8 cellular contexts compared by ENCODE assay signal in genomic region chr1:150362721-150363425, GRCh38. TPM values are rescaled to one million over a fixed set of nuclear protein-coding genes. Genes with fewer than 3 reads are reported as not detected.
DNase-seq lines count a peak whose midpoint lies in the region; ATAC-seq and TF ChIP-seq lines count a peak whose summit lies in the region.

No MANE protein-coding gene starts in this region.

- TF ChIP-seq CTCF in SU-DHL-6 (IDR thresholded peaks at IDR 0.05; ENCODE audit: insufficient read depth, low read length, poor library complexity, severe bottlenecking) (no peak), prostate gland (IDR thresholded peaks at IDR 0.05) (no peak)

- 45 to 59% methylated on average over 22 of the region's 22 CpGs for WGBS in esophagus, 2 donors
- 47% methylated on average over 22 of the region's 22 CpGs for WGBS in prostate gland

- H3K4me3 ChIP-seq in SU-DHL-6 (ENCODE audit: insufficient read depth, low read length, poor library complexity, severe bottlenecking): peak overlapping the region; percentile 47
- H3K4me3 ChIP-seq in esophagus (ENCODE audit: low read depth in 1 of 2, low read length in 2 of 2): peak overlapping the region in 1 of 2 donors; percentile 95
- peak overlapping the region; percentile 70 to 75 for H3K4me3 ChIP-seq in prostate gland

- H3K4me2 ChIP-seq in SU-DHL-6 (ENCODE audit: low read depth, low read length, poor library complexity, severe bottlenecking): peak overlapping the region; percentile 95

- peak overlapping the region; percentile 58 for H2AFZ ChIP-seq in SU-DHL-6 (ENCODE audit: low read depth, low read length, severe bottlenecking)

- no peak for DNase-seq in stimulated activated naive CD8-positive, alpha-beta T cell treated with anti-CD3 and anti-CD28 coated beads, Interleukin-15, Interleukin-2, amounts not matched to agents 100 U/mL and 50 U/mL, for 24 hours
- DNase-seq in prostate gland (ENCODE audit: low spot score): peak; percentile 13
- no peak for DNase-seq in hippocampal formation (lab: John Stamatoyannopoulos, UW)
- DNase-seq in NK-92 treated with Interleukin-12 subunit alpha and Interleukin-12 subunit beta, amount 100 ng/mL, for 24 hours (lab: John Stamatoyannopoulos, UW): no peak
- DNase-seq in ecto neural progenitor cell (ENCODE audit: low spot score): no peak

- peak overlapping the region; percentile 100 for H3K4me3 Mint-ChIP-seq in stimulated activated naive CD8-positive, alpha-beta T cell treated with anti-CD3 and anti-CD28 coated beads, Interleukin-15, Interleukin-2, amounts not matched to agents 100 ng/mL and 50 ng/mL, for 24 hours

- peak overlapping the region; percentile 87 for H3K9ac ChIP-seq in SU-DHL-6 (ENCODE audit: low read length)

- no peaks in the 10 kb centered on the region for H3K9me2 ChIP-seq in SU-DHL-6 (replicated peaks; ENCODE audit: insufficient read depth, low read length)

- peak overlapping the region; percentile 94 for H3K27ac ChIP-seq in SU-DHL-6 (ENCODE audit: low read depth, low read length)
- peak overlapping the region; percentile 68 to 100 for H3K27ac ChIP-seq in esophagus (ENCODE audit: low read depth in 2 of 2, low read length in 1 of 2)
- H3K27ac ChIP-seq in prostate gland: peak overlapping the region; percentile 87 to 98

- no peak for TF ChIP-seq POLR2A in prostate gland (IDR thresholded peaks at IDR 0.05)

- H3K27me3 ChIP-seq in SU-DHL-6 (ENCODE audit: low read length) (no peaks in the 10 kb centered on the region), esophagus (ENCODE audit: control insufficient read depth in 1 of 2, insufficient read depth in 2 of 2, low read length in 2 of 2) (no peaks in the 10 kb centered on the region), prostate gland (replicated peaks; ENCODE audit: insufficient read depth) (no peaks in the 10 kb centered on the region)

- H3K4me1 ChIP-seq in esophagus (ENCODE audit: control insufficient read depth in 2 of 2, insufficient read depth in 2 of 2, low read length in 1 of 2): no peaks in the 10 kb centered on the region
- H3K4me1 ChIP-seq in prostate gland (replicated peaks): no peaks in the 10 kb centered on the region

- H3K4me1 Mint-ChIP-seq in stimulated activated naive CD8-positive, alpha-beta T cell treated with anti-CD3 and anti-CD28 coated beads, Interleukin-15, Interleukin-2, amounts not matched to agents 100 ng/mL and 50 ng/mL, for 24 hours (ENCODE audit: low read depth): peaks cover 38% of the 10 kb centered on the region

- H3K9me3 ChIP-seq in SU-DHL-6 (ENCODE audit: insufficient read depth, low read length) (no peaks in the 10 kb centered on the region), esophagus (ENCODE audit: control insufficient read depth in 2 of 2, insufficient read depth in 1 of 2, low read depth in 1 of 2, low read length in 1 of 2) (no peaks in the 10 kb centered on the region), prostate gland (no peaks in the 10 kb centered on the region)

- H3K36me3 ChIP-seq in SU-DHL-6 (ENCODE audit: low read length): no peaks in the 10 kb centered on the region
- H3K36me3 ChIP-seq in esophagus (ENCODE audit: control insufficient read depth in 2 of 2, insufficient read depth in 2 of 2, low read length in 1 of 2): no peaks in the 10 kb centered on the region
- no peaks in the 10 kb centered on the region for H3K36me3 ChIP-seq in prostate gland

- H3K36me3 Mint-ChIP-seq in stimulated activated naive CD8-positive, alpha-beta T cell treated with anti-CD3 and anti-CD28 coated beads, Interleukin-15, Interleukin-2, amounts not matched to agents 100 ng/mL and 50 ng/mL, for 24 hours (ENCODE audit: low read depth): peaks cover 14% of the 10 kb centered on the region

- peaks cover 42% of the 10 kb centered on the region for H3F3A ChIP-seq in SU-DHL-6 (ENCODE audit: insufficient read depth)

- H3K79me2 ChIP-seq in SU-DHL-6 (ENCODE audit: insufficient read depth, low read length): peaks cover 37% of the 10 kb centered on the region

- no peaks in the 10 kb centered on the region for H3K27me3 Mint-ChIP-seq in stimulated activated naive CD8-positive, alpha-beta T cell treated with anti-CD3 and anti-CD28 coated beads, Interleukin-15, Interleukin-2, amounts not matched to agents 100 ng/mL and 50 ng/mL, for 24 hours

- intact Hi-C loops in prostate gland (cut with DNase I): loop anchor here (10.0 kb wide), 1 partner anchor 192 kb away; no protein-coding TSS in a partner anchor

- no peaks in the 10 kb centered on the region for H4K20me1 ChIP-seq in SU-DHL-6 (ENCODE audit: low read depth, low read length)

- no peaks in the 10 kb centered on the region for H3K9me3 Mint-ChIP-seq in stimulated activated naive CD8-positive, alpha-beta T cell treated with anti-CD3 and anti-CD28 coated beads, Interleukin-15, Interleukin-2, amounts not matched to agents 100 ng/mL and 50 ng/mL, for 24 hours

- ATAC-seq in stimulated activated naive CD8-positive, alpha-beta T cell treated with anti-CD3 and anti-CD28 coated beads, Interleukin-15, Interleukin-2, amounts not matched to agents 100 U/mL and 50 U/mL, for 24 hours: no peak

- peak overlapping the region; percentile 100 for H3K27ac Mint-ChIP-seq in stimulated activated naive CD8-positive, alpha-beta T cell treated with anti-CD3 and anti-CD28 coated beads, Interleukin-15, Interleukin-2, amounts not matched to agents 100 ng/mL and 50 ng/mL, for 24 hours

RNA-seq across cellular contexts. Expression of gene RPRD2, which starts 1.1 kb away (rescaled TPM):
- polyA plus RNA-seq in esophagus: 1 to 10 TPM; 7.1 to 8.9 TPM
- 10 to 100 TPM; 20.6 to 31.4 TPM for total RNA-seq in prostate gland

RNA-seq across cellular contexts. Expression of gene PRPF3, which starts 41.5 kb away (rescaled TPM):
- 10 to 100 TPM; 24.7 to 37.6 TPM for polyA plus RNA-seq in esophagus
- 10 to 100 TPM; 41.1 to 61.8 TPM for total RNA-seq in prostate gland
